Comparison of ENCODE assay signal across 16 cellular contexts in genomic region chr6:2275207-2275891, GRCh38. TPM values are rescaled to one million over a fixed set of nuclear protein-coding genes. Genes with fewer than 3 reads are reported as not detected.
DNase-seq lines count a peak whose midpoint lies in the region; ATAC-seq and TF ChIP-seq lines count a peak whose summit lies in the region.
"Had no signal": no experiment of that assay in that cellular context is flagged by ENCODE, and none has a peak within 500 bp of the region (broad histone marks: within the 10 kb centered on the region; RNA-seq: fewer than 3 reads in every experiment).

No MANE protein-coding gene starts in this region.

- no peak overlapping the region for H2BK15ac ChIP-seq in mesenchymal stem cell (ENCODE audit: low read depth, poor library complexity, severe bottlenecking)

- WGBS in mesenchymal stem cell, result 67% methylated on average over 1 of the region's 4 CpGs

- intact Hi-C loops in lower lobe of right lung (cut with DNase I), result no loop called here

- H3K9me3 Mint-ChIP-seq in HFFc6, result peaks cover 4% of the 10 kb centered on the region; the same call in 1 of the 2 replicates

- H4K91ac ChIP-seq in mesenchymal stem cell (ENCODE audit: low read length), result no peak overlapping the region

- H3K27ac Mint-ChIP-seq in HFFc6, result peak overlapping the region; percentile 56

- peak overlapping the region; percentile 95 for H2AK5ac ChIP-seq in mesenchymal stem cell (ENCODE audit: low read length, severe bottlenecking)

- TF ChIP-seq CTCF in HFFc6 (IDR thresholded peaks at IDR 0.05) (no peak), lower lobe of right lung (IDR thresholded peaks at IDR 0.05) (no peak)

- no peak overlapping the region for H3K18ac ChIP-seq in mesenchymal stem cell (ENCODE audit: low read depth in 1 of 2, low read length in 2 of 2)

- no peak overlapping the region for H3K14ac ChIP-seq in mesenchymal stem cell (ENCODE audit: low read length in 2 of 2)

- H3K27ac ChIP-seq in mesenchymal stem cell (ENCODE audit: low read length, poor library complexity, severe bottlenecking), result peak overlapping the region; percentile 95
- no peak overlapping the region for H3K27ac ChIP-seq in lower lobe of right lung
- H3K27ac ChIP-seq: left ventricle myocardium inferior, psoas muscle, thyroid gland, VCaP had no signal

- peaks cover 31% of the 10 kb centered on the region for H3K36me3 Mint-ChIP-seq in HFFc6 (ENCODE audit: low read depth)

- DNase-seq in A172 (ENCODE audit: low spot score), result peak; percentile 46
- DNase-seq in HFFc6, result peak; percentile 21
- DNase-seq in dedifferentiated amniotic fluid mesenchymal stem cell (ENCODE audit: extremely low spot score), result peak; percentile 33
- DNase-seq in mesenchymal stem cell, result peak; percentile 40
- DNase-seq in lower lobe of right lung, result no peak
- DNase-seq in stimulated activated naive CD4-positive, alpha-beta T cell (lab: John Stamatoyannopoulos, UW), result no peak
- DNase-seq in NK-92 treated with Interleukin-12 subunit alpha and Interleukin-12 subunit beta, amount 100 ng/mL, for 24 hours (lab: John Stamatoyannopoulos, UW), result no peak
- DNase-seq: aorta, left ventricle myocardium inferior, naive B cell, NCI-H748 treated with DMSO at 0.1 percent for 48 hours, psoas muscle, thyroid gland had no signal

- H4K8ac ChIP-seq in mesenchymal stem cell (ENCODE audit: low read length), result no peak overlapping the region

- peaks cover 7 to 15% of the 10 kb centered on the region in 2 experiments for H3K36me3 ChIP-seq in mesenchymal stem cell (ENCODE audit: control insufficient read depth in 1 of 2, insufficient read depth in 2 of 2, low read depth in 1 of 2, low read length in 2 of 2)
- H3K36me3 ChIP-seq in lower lobe of right lung, result peaks cover 12% of the 10 kb centered on the region

- H3K4me3 ChIP-seq in mesenchymal stem cell (ENCODE audit: insufficient read depth in 1 of 2, low read depth in 1 of 2, low read length in 2 of 2) (peak overlapping the region in 1 of 2 experiments; percentile 48), lower lobe of right lung (no peak overlapping the region)
- H3K4me3 ChIP-seq: left ventricle myocardium inferior, psoas muscle, thyroid gland had no signal

- H3K27me3 ChIP-seq in mesenchymal stem cell (ENCODE audit: control insufficient read depth in 1 of 2, insufficient read depth in 1 of 2, low read length in 2 of 2) (no peaks in the 10 kb centered on the region), lower lobe of right lung (ENCODE audit: low read depth) (no peaks in the 10 kb centered on the region)
- H3K27me3 ChIP-seq: thyroid gland had no signal

- no peak overlapping the region for H2BK12ac ChIP-seq in mesenchymal stem cell (ENCODE audit: low read length in 2 of 2)

- H3K4me1 Mint-ChIP-seq in HFFc6 (ENCODE audit: low read depth), result peaks cover 19% of the 10 kb centered on the region
- H3K4me1 Mint-ChIP-seq: naive B cell had no signal

- H3K4me3 Mint-ChIP-seq in HFFc6, result peak overlapping the region; percentile 5; the same call in 1 of the 2 replicates
- H3K4me3 Mint-ChIP-seq: naive B cell had no signal

- no peak overlapping the region for H2AFZ ChIP-seq in mesenchymal stem cell (ENCODE audit: low read depth, low read length)

- peaks cover 10% of the 10 kb centered on the region for H3K9me3 ChIP-seq in mesenchymal stem cell (ENCODE audit: control insufficient read depth, low read length)
- H3K9me3 ChIP-seq in lower lobe of right lung, result peaks cover 5% of the 10 kb centered on the region
- H3K9me3 ChIP-seq: thyroid gland had no signal

- no peak overlapping the region for H2BK120ac ChIP-seq in mesenchymal stem cell (ENCODE audit: low read depth, low read length)

- ATAC-seq in lower lobe of right lung, result no peak
- ATAC-seq in HG03342 (IDR thresholded peaks at IDR 0.05; ENCODE audit: unreplicated experiment), result no peak
- ATAC-seq: HCT116, psoas muscle had no signal

- H3K23ac ChIP-seq in mesenchymal stem cell (ENCODE audit: low read length in 2 of 2), result no peak overlapping the region

- H3K4me2 ChIP-seq in mesenchymal stem cell (ENCODE audit: low read length, poor library complexity, severe bottlenecking), result no peak overlapping the region

- no peak overlapping the region for H3K4ac ChIP-seq in mesenchymal stem cell (ENCODE audit: low read depth in 1 of 2, low read length in 2 of 2)

- H3K79me1 ChIP-seq in mesenchymal stem cell (replicated peaks; ENCODE audit: low read length, poor library complexity, severe bottlenecking), result peaks cover 1% of the 10 kb centered on the region

- H3K9ac ChIP-seq in mesenchymal stem cell (ENCODE audit: low read length), result peak overlapping the region; percentile 80

- peak overlapping the region; percentile 71 for H2BK5ac ChIP-seq in mesenchymal stem cell (ENCODE audit: low read depth, low read length, poor library complexity, severe bottlenecking)

- H3K27me3 Mint-ChIP-seq in HFFc6 (ENCODE audit: insufficient read depth), result no peaks in the 10 kb centered on the region
- H3K27me3 Mint-ChIP-seq: naive B cell had no signal

- H3K4me1 ChIP-seq in mesenchymal stem cell (ENCODE audit: control insufficient read depth, insufficient read depth, low read depth, low read length) (peaks cover 7% of the 10 kb centered on the region), lower lobe of right lung (no peaks in the 10 kb centered on the region)
- H3K4me1 ChIP-seq: left ventricle myocardium inferior, psoas muscle, thyroid gland had no signal

RNA-seq across cellular contexts. Expression of gene GMDS, which starts 29.9 kb away (rescaled TPM):
- total RNA-seq in A172 (2014; rRNA removed; shearing (Covaris generic)), result 5.4 and 8.9 TPM in 2 replicates
- 10 to 100 TPM; 13.2 to 18.0 (median 14.7) TPM for total RNA-seq in HFFc6 (2021; fragmentation: NEBNext Ultra II Directional; extraction: Animal tissue kit (Norgen Biotek cat#: 25700))
- polyA plus RNA-seq in mesenchymal stem cell (2013, experiment 1 of 2), result 6.9 TPM
- polyA plus RNA-seq in mesenchymal stem cell (2013, experiment 2 of 2), result 7.6 TPM
- total RNA-seq in lower lobe of right lung, result 12.7 TPM

Comparison
In these comparisons a context has a peak if more than half of its experiments do, and no peak if none do; other contexts are left out.
1. DNase-seq: peak in A172 (single experiment), HFFc6 (single experiment), dedifferentiated amniotic fluid mesenchymal stem cell (single experiment) and mesenchymal stem cell (single experiment); none in lower lobe of right lung (single experiment), stimulated activated naive CD4-positive, alpha-beta T cell (0 of 6) and NK-92 treated with Interleukin-12 subunit alpha and Interleukin-12 subunit beta, amount 100 ng/mL, for 24 hours (single experiment).